ENCODE assay signal across 1 cellular context in the genomic region with DNA sequence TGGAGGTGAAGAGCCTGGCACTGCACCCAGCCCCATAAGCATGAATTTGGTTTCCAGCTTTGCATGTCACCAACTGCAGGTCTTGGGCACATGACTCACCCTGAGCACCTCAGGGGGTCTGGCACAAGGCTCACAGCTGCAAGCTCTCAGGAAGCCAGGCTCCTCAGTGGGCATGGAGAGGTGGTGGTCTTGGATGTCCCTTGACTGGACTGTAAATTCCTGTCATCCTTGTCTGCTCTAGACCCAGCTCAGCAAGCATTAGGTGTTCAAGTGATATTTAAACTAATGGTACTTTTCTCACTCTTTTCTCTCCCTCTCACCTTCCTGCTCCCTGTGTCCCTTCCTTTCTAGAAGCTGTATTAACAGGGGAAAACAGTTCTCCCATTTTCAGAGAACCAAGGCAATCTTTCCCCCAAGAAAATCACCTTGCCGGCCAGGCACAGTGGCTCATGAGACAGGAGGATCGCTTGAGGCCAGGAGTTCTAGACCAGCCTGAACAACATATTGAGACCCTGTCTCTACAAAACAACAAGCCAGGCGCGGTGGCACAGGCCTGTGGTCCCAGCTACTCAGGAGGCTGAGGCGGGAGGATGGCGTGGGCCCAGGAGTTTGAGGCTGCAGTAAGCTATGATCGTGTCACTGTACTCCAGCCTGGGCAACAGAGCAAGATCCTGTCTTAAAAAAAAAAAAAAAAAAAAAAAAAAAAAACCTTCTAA.
TF ChIP-seq lines count a peak whose summit lies in the region.

No MANE protein-coding gene starts in this region.

TF ChIP-seq in SK-N-SH, 30 proteins besides CTCF, POLR2A, EP300 and RAD21 (continued from another document):
- TF ChIP-seq, protein P1, sequence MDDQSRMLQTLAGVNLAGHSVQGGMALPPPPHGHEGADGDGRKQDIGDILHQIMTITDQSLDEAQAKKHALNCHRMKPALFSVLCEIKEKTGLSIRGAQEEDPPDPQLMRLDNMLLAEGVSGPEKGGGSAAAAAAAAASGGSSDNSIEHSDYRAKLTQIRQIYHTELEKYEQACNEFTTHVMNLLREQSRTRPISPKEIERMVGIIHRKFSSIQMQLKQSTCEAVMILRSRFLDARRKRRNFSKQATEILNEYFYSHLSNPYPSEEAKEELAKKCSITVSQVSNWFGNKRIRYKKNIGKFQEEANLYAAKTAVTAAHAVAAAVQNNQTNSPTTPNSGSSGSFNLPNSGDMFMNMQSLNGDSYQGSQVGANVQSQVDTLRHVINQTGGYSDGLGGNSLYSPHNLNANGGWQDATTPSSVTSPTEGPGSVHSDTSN (IDR thresholded peaks at IDR 0.05) = no peak
- no peak for TF ChIP-seq SIN3A (IDR thresholded peaks at IDR 0.05; ENCODE audit: borderline replicate concordance, low read depth, low read length)
- TF ChIP-seq EZH2phosphoT487 (IDR thresholded peaks at IDR 0.05; ENCODE audit: borderline replicate concordance, low read depth) = no peak
